1 cellular context compared by ENCODE assay signal in genomic region chr17:20010099-20010863, GRCh38.
TF ChIP-seq lines count a peak whose summit lies in the region.

No MANE protein-coding gene starts in this region.

TF ChIP-seq in HEK293, 187 proteins besides CTCF, POLR2A, EP300 and RAD21 (continued from another document and continues in another):
- TF ChIP-seq ZBTB10 (tag by site-specific recombination; IDR thresholded peaks at IDR 0.05), result 0 out of 2 replicates have a peak, but pooled peaks have one; percentile 2
- no peak for TF ChIP-seq ZNF174 (tag by site-specific recombination; IDR thresholded peaks at IDR 0.05)
- no peak for TF ChIP-seq ZNF530 (tag by site-specific recombination; IDR thresholded peaks at IDR 0.05; ENCODE audit: low read depth)
- no peak for TF ChIP-seq ZNF280C (tag by site-specific recombination; IDR thresholded peaks at IDR 0.05)
- TF ChIP-seq ZNF658 (tag by site-specific recombination; IDR thresholded peaks at IDR 0.05), result no peak
- no peak for TF ChIP-seq ZNF138 (tag by site-specific recombination; IDR thresholded peaks at IDR 0.05; ENCODE audit: borderline replicate concordance)
- no peak for TF ChIP-seq ZNF776 (tag by site-specific recombination; IDR thresholded peaks at IDR 0.05; ENCODE audit: borderline replicate concordance)
- TF ChIP-seq ZBTB48 (tag by site-specific recombination; IDR thresholded peaks at IDR 0.05), result no peak
- no peak for TF ChIP-seq ZIC2 (tag by site-specific recombination; IDR thresholded peaks at IDR 0.05)
- no peak for TF ChIP-seq PRDM2 (tag by site-specific recombination; IDR thresholded peaks at IDR 0.05; ENCODE audit: borderline replicate concordance)
- no peak for TF ChIP-seq ZSCAN5A (tag by site-specific recombination; IDR thresholded peaks at IDR 0.05)
- TF ChIP-seq ZSCAN16 (tag by site-specific recombination; IDR thresholded peaks at IDR 0.05), result no peak
- TF ChIP-seq ZNF701 (tag by site-specific recombination; IDR thresholded peaks at IDR 0.05), result no peak
- 0 out of 2 replicates have a peak, but pooled peaks have one; percentile 9 for TF ChIP-seq ZNF10 (tag by site-specific recombination; IDR thresholded peaks at IDR 0.05)
- TF ChIP-seq ZNF311 (tag by site-specific recombination; IDR thresholded peaks at IDR 0.05; ENCODE audit: borderline replicate concordance), result no peak
- no peak for TF ChIP-seq ZNF184 (tag by site-specific recombination; IDR thresholded peaks at IDR 0.05)
- TF ChIP-seq ZNF837 (tag by site-specific recombination; IDR thresholded peaks at IDR 0.05), result no peak
- no peak for TF ChIP-seq ZNF561 (tag by site-specific recombination; IDR thresholded peaks at IDR 0.05; ENCODE audit: borderline replicate concordance)
- TF ChIP-seq ZNF292 (tag by site-specific recombination; IDR thresholded peaks at IDR 0.05; ENCODE audit: borderline replicate concordance, low read depth), result no peak
- TF ChIP-seq SP7 (tag by site-specific recombination; IDR thresholded peaks at IDR 0.05), result no peak; the same call in 1 of the 2 replicates
- no peak for TF ChIP-seq ZNF391 (tag by site-specific recombination; IDR thresholded peaks at IDR 0.05; ENCODE audit: borderline replicate concordance, low read depth)
- no peak for TF ChIP-seq GFI1B (tag by site-specific recombination; IDR thresholded peaks at IDR 0.05)
- TF ChIP-seq ZNF324 (tag by site-specific recombination; IDR thresholded peaks at IDR 0.05), result no peak
- TF ChIP-seq GLIS1 (tag by site-specific recombination; IDR thresholded peaks at IDR 0.05), result no peak
- no peak for TF ChIP-seq ZNF624 (tag by site-specific recombination; IDR thresholded peaks at IDR 0.05)
- no peak for TF ChIP-seq ZNF202 (tag by site-specific recombination; IDR thresholded peaks at IDR 0.05; ENCODE audit: borderline replicate concordance)
- no peak for TF ChIP-seq REST (tag by site-specific recombination; IDR thresholded peaks at IDR 0.05)
- TF ChIP-seq BCL6B (tag by site-specific recombination; IDR thresholded peaks at IDR 0.05), result no peak
- no peak for TF ChIP-seq ZFP69B (tag by site-specific recombination; IDR thresholded peaks at IDR 0.05)
- no peak for TF ChIP-seq FEZF1 (tag by site-specific recombination; IDR thresholded peaks at IDR 0.05)
- no peak for TF ChIP-seq ZBTB49 (tag by site-specific recombination; IDR thresholded peaks at IDR 0.05; ENCODE audit: low read depth)
- no peak for TF ChIP-seq SP3 (tag by site-specific recombination; IDR thresholded peaks at IDR 0.05)
- TF ChIP-seq ZBTB6 (tag by site-specific recombination; IDR thresholded peaks at IDR 0.05), result no peak
- TF ChIP-seq TRIM28 (IDR thresholded peaks at IDR 0.05; ENCODE audit: borderline replicate concordance, low read length), result no peak
